In genomic region chr17:75602644-75603043, GRCh38 we compare ENCODE assay signal across 1 cellular context.
TF ChIP-seq lines count a peak whose summit lies in the region.

No MANE protein-coding gene starts in this region.

TF ChIP-seq in HCT116, 20 proteins besides CTCF, POLR2A, EP300 and RAD21 (continued from another document):
- TF ChIP-seq SIN3A (IDR thresholded peaks at IDR 0.05; ENCODE audit: low read depth) (no peak), ZNF274 (IDR thresholded peaks at IDR 0.05; ENCODE audit: low read depth, low read length) (no peak), CEBPB (IDR thresholded peaks at IDR 0.05; ENCODE audit: low read depth) (no peak), FOSL1 (IDR thresholded peaks at IDR 0.05; ENCODE audit: low read depth) (no peak)
- TF ChIP-seq, protein P1, sequence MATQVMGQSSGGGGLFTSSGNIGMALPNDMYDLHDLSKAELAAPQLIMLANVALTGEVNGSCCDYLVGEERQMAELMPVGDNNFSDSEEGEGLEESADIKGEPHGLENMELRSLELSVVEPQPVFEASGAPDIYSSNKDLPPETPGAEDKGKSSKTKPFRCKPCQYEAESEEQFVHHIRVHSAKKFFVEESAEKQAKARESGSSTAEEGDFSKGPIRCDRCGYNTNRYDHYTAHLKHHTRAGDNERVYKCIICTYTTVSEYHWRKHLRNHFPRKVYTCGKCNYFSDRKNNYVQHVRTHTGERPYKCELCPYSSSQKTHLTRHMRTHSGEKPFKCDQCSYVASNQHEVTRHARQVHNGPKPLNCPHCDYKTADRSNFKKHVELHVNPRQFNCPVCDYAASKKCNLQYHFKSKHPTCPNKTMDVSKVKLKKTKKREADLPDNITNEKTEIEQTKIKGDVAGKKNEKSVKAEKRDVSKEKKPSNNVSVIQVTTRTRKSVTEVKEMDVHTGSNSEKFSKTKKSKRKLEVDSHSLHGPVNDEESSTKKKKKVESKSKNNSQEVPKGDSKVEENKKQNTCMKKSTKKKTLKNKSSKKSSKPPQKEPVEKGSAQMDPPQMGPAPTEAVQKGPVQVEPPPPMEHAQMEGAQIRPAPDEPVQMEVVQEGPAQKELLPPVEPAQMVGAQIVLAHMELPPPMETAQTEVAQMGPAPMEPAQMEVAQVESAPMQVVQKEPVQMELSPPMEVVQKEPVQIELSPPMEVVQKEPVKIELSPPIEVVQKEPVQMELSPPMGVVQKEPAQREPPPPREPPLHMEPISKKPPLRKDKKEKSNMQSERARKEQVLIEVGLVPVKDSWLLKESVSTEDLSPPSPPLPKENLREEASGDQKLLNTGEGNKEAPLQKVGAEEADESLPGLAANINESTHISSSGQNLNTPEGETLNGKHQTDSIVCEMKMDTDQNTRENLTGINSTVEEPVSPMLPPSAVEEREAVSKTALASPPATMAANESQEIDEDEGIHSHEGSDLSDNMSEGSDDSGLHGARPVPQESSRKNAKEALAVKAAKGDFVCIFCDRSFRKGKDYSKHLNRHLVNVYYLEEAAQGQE (IDR thresholded peaks at IDR 0.05; ENCODE audit: low read depth): no peak
